8 cellular contexts compared by ENCODE assay signal in the genomic region with DNA sequence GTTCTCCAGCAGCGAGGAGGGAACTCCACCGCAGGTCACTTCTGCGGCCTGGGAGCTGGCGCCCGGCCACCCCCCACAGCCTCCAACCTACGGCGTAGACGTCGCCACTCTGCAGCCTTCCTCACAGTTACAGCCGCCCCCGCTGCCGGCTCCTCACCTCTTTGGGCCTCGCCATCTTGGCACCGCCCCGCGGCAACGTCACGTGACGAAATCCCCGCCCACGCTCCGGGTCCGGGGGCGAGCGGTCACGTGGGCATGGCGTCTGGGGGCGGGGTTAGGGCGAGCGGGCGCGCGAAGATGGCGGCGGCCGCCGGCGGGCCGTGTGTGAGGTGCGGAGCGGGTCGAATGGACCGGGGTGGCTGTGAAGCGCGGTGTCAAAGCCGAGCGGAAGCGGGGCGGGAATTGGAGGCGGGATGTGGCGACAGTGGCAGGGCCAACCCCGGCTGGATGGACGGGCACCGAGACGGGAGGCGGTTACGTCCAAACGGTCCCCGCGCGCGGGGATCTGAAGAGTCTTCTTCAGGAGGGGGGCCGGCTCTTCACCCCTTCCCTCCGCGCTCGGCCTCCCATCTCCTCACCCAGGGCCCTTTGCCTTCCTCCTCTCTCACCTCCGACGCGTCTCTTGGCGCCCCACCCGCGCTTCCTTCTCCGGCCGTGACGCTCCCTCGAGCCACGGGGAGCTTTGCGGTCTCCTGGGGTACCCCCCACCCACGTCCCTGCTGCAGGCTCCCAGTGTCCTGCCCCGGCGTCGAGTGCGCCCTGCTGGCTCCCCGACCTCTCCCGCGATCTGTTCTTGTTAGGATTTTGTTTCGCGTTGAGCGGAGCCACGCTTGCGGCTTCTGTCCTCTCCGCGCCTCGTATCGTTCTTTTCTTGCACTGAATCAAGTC. TPM values are rescaled to one million over a fixed set of nuclear protein-coding genes. Genes with fewer than 3 reads are reported as not detected.
DNase-seq lines count a peak whose midpoint lies in the region; ATAC-seq lines count a peak whose summit lies in the region.

A gene (minus strand): TSS at position 181 of the 888 bp plus-strand sequence. CDS start 300 bp downstream, outside the sequence.
A gene with protein sequence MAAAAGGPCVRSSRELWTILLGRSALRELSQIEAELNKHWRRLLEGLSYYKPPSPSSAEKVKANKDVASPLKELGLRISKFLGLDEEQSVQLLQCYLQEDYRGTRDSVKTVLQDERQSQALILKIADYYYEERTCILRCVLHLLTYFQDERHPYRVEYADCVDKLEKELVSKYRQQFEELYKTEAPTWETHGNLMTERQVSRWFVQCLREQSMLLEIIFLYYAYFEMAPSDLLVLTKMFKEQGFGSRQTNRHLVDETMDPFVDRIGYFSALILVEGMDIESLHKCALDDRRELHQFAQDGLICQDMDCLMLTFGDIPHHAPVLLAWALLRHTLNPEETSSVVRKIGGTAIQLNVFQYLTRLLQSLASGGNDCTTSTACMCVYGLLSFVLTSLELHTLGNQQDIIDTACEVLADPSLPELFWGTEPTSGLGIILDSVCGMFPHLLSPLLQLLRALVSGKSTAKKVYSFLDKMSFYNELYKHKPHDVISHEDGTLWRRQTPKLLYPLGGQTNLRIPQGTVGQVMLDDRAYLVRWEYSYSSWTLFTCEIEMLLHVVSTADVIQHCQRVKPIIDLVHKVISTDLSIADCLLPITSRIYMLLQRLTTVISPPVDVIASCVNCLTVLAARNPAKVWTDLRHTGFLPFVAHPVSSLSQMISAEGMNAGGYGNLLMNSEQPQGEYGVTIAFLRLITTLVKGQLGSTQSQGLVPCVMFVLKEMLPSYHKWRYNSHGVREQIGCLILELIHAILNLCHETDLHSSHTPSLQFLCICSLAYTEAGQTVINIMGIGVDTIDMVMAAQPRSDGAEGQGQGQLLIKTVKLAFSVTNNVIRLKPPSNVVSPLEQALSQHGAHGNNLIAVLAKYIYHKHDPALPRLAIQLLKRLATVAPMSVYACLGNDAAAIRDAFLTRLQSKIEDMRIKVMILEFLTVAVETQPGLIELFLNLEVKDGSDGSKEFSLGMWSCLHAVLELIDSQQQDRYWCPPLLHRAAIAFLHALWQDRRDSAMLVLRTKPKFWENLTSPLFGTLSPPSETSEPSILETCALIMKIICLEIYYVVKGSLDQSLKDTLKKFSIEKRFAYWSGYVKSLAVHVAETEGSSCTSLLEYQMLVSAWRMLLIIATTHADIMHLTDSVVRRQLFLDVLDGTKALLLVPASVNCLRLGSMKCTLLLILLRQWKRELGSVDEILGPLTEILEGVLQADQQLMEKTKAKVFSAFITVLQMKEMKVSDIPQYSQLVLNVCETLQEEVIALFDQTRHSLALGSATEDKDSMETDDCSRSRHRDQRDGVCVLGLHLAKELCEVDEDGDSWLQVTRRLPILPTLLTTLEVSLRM (N-terminal part only) (plus strand): TSS at position 277 of the 888 bp plus-strand sequence. CDS start 21 bp downstream, at position 298.

- no peaks in the 10 kb centered on the region for H3K27me3 ChIP-seq in CD8-positive, alpha-beta memory T cell (ENCODE audit: insufficient read depth, low read length, poor library complexity, severe bottlenecking)

- peaks cover 20% of the 10 kb centered on the region for H3K4me1 ChIP-seq in CD8-positive, alpha-beta memory T cell (ENCODE audit: insufficient read depth, low read length)

- H3K4me3 Mint-ChIP-seq in CD8-positive, alpha-beta memory T cell = peak within 1 kb of the TSS; percentile 88 to 99 (median 98)

- no peaks in the 10 kb centered on the region for H3K9me3 Mint-ChIP-seq in CD8-positive, alpha-beta memory T cell

- H3K27ac Mint-ChIP-seq in CD8-positive, alpha-beta memory T cell = peak within 1 kb of the TSS; percentile 95 to 99 (median 98)

- no peaks in the 10 kb centered on the region for H3K27me3 Mint-ChIP-seq in CD8-positive, alpha-beta memory T cell

- H3K36me3 Mint-ChIP-seq in CD8-positive, alpha-beta memory T cell = peaks cover 0 to 40% (median 2%) of the 10 kb centered on the region in 3 donors

- H3K27ac ChIP-seq in CD8-positive, alpha-beta memory T cell (ENCODE audit: low read depth, low read length) = peak within 1 kb of the TSS; percentile 86

- POLR2A ChIA-PET in CD8-positive, alpha-beta memory T cell (lab: Charles Lee) = interaction anchor here (0.5 to 0.6 kb wide), 2 partner anchors 72 to 148 kb away, joined by 3 to 7 read pairs; no protein-coding TSS in a partner anchor

- CTCF ChIA-PET in CD8-positive, alpha-beta memory T cell (lab: Charles Lee) = interaction anchor here (0.6 to 1.3 kb wide), 4 partner anchors 14 to 1517 kb away, joined by 3 to 4 read pairs (median 3); a partner anchor contains a TSS

- peak; percentile 96 to 99 (median 98) for DNase-seq in CD8-positive, alpha-beta memory T cell
- DNase-seq in HPDE6-E6E7 (ENCODE audit: extremely low spot score) (peak; percentile 96), NK-92 (lab: John Stamatoyannopoulos, UW; ENCODE audit: unreplicated experiment) (peak; percentile 85), medulla oblongata (ENCODE audit: extremely low spot score) (peak; percentile 97)
- DNase-seq in activated CD8-positive, alpha-beta memory T cell treated with anti-CD3 and anti-CD28 coated beads for 24 hours = peak; percentile 100
- DNase-seq in effector CD8-positive, alpha-beta T cell (lab: John Stamatoyannopoulos, UW) = peak; percentile 98
- DNase-seq in stimulated activated CD4-positive, alpha-beta T cell treated with anti-CD3 and anti-CD28 coated beads, TNF-alpha, amount 100 ng/mL, for 48 hours (ENCODE audit: low read depth in 3 of 3) = peak; percentile 95 to 99 (median 99)

- peak; percentile 68 for ATAC-seq in GM19463 (IDR thresholded peaks at IDR 0.05; ENCODE audit: unreplicated experiment)

- no peaks in the 10 kb centered on the region for H3K36me3 ChIP-seq in CD8-positive, alpha-beta memory T cell (ENCODE audit: insufficient read depth, low read length)

- H3K4me3 ChIP-seq in CD8-positive, alpha-beta memory T cell (ENCODE audit: low read length) = peak within 1 kb of the TSS; percentile 93

- peaks cover 22 to 46% (median 44%) of the 10 kb centered on the region in 3 donors for H3K4me1 Mint-ChIP-seq in CD8-positive, alpha-beta memory T cell

- H3K9me3 ChIP-seq in CD8-positive, alpha-beta memory T cell (ENCODE audit: low read length) = no peaks in the 10 kb centered on the region

RNA-seq across cellular contexts. Expression of the first gene that starts in this region (rescaled TPM):
- 10 to 100 TPM; 15.3 to 17.1 TPM for total RNA-seq in CD8-positive, alpha-beta memory T cell
- 6.8 TPM for polyA plus RNA-seq in CD8-positive, alpha-beta memory T cell

RNA-seq across cellular contexts. Expression of the second gene that starts in this region (rescaled TPM):
- total RNA-seq in CD8-positive, alpha-beta memory T cell = 100 to 1,000 TPM; 144 to 150 TPM
- 41.3 TPM for polyA plus RNA-seq in CD8-positive, alpha-beta memory T cell

Comparison
In these comparisons a context has a peak if more than half of its experiments do, and no peak if none do; other contexts are left out.
1. Peak in every context shown above with its lines: DNase-seq, ATAC-seq, H3K4me3 ChIP-seq and H3K27ac ChIP-seq.